ENCODE assay signal across 9 cellular contexts in the genomic region with DNA sequence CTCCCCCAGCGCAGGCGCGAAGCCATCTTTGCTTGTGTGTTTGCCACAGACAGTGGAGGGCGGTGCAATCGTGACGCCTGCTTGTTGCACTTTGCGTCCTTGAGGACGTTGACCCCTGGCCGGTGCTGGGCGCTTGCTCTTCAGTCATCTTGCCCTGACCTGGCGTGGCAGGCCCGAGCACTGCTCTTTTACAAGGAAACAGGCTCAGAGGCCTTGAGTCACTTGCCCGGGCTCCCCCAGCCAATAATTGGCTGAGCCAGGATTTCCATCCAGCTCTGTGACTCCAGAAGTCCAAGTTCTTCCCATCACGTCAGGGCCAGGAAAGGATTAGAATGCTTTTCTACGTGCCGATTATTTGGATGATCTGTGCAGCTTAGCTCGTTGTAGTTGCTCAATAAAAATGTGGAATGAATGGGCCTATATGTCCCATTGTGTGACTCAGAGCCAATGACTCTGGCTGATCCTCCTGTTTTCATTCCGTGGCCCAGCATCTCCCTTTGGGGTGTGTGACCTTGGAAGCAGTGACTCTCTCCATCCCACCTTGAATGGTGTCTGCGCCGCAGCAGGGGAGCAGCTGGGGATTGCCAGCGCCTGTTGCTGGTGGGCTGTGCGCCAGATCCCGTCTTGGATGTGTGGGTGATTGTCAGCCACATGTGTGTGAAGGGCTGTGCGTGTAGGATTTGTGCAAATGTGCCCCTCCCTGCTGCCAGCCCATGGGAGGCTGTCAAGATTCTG.
DNase-seq lines count a peak whose midpoint lies in the region; ATAC-seq, FAIRE-seq and TF ChIP-seq lines count a peak whose summit lies in the region.
"Had no signal": no experiment of that assay in that cellular context is flagged by ENCODE, and none has a peak within 500 bp of the region (broad histone marks: within the 10 kb centered on the region; RNA-seq: fewer than 3 reads in every experiment).

No MANE protein-coding gene starts in this region.

- TF ChIP-seq CTCF in HFF-Myc (IDR thresholded peaks at IDR 0.05; ENCODE audit: low read depth, low read length, missing control alignments) (no peak), colonic mucosa (IDR thresholded peaks at IDR 0.05) (no peak), progenitor cell of endocrine pancreas (IDR thresholded peaks at IDR 0.05; ENCODE audit: unreplicated experiment) (no peak), D721Med (IDR thresholded peaks at IDR 0.05; ENCODE audit: insufficient read depth, missing control alignments) (no peak)

- H3K4me3 ChIP-seq in HFF-Myc (replicated peaks; ENCODE audit: low read depth, low read length) (no peak overlapping the region), colonic mucosa (no peak overlapping the region)

- no peaks in the 10 kb centered on the region for H3K27me3 ChIP-seq in colonic mucosa

- intact Hi-C loops in colonic mucosa (cut with DNase I), result no loop called here

- DNase-seq in A172 (ENCODE audit: low spot score), result peak; percentile 85
- DNase-seq in HFF-Myc (ENCODE audit: extremely low read depth, low read depth), result peak; percentile 79
- DNase-seq in colonic mucosa, result peak; percentile 63
- peak; percentile 93 for DNase-seq in mesenteric fat pad (ENCODE audit: low spot score)
- no peak for DNase-seq in progenitor cell of endocrine pancreas (ENCODE audit: low spot score, unreplicated experiment)
- no peak for DNase-seq in D721Med (ENCODE audit: insufficient read length, low spot score)
- DNase-seq: NCI-H748 treated with DMSO at 0.1 percent for 48 hours had no signal

- H3K27me3 Mint-ChIP-seq in progenitor cell of endocrine pancreas, result no peaks in the 10 kb centered on the region

- peaks cover 3% of the 10 kb centered on the region for H3K4me1 ChIP-seq in colonic mucosa

- H3K36me3 Mint-ChIP-seq in progenitor cell of endocrine pancreas (ENCODE audit: insufficient read depth), result no peaks in the 10 kb centered on the region

- no peaks in the 10 kb centered on the region for H3K9me3 ChIP-seq in colonic mucosa

- peak overlapping the region; percentile 39 for H3K27ac ChIP-seq in colonic mucosa

- no peaks in the 10 kb centered on the region for H3K4me1 Mint-ChIP-seq in progenitor cell of endocrine pancreas (ENCODE audit: low read depth)

- no peaks in the 10 kb centered on the region for H3K9me3 Mint-ChIP-seq in progenitor cell of endocrine pancreas (ENCODE audit: low read depth)

- no peak overlapping the region for H3K27ac Mint-ChIP-seq in progenitor cell of endocrine pancreas

- H3K4me3 Mint-ChIP-seq in progenitor cell of endocrine pancreas (ENCODE audit: low read depth), result no peak overlapping the region

- no peak for FAIRE-seq in D721Med (lab: Jason Lieb, UNC)

- H3K36me3 ChIP-seq in colonic mucosa, result no peaks in the 10 kb centered on the region

- H3K9ac ChIP-seq in colonic mucosa (ENCODE audit: low read depth in 2 of 2, low read length in 2 of 2), result no peak overlapping the region

- ATAC-seq in GM19035 (IDR thresholded peaks at IDR 0.05; ENCODE audit: unreplicated experiment) (no peak), GM21390 (IDR thresholded peaks at IDR 0.05; ENCODE audit: unreplicated experiment) (no peak)

Comparison
In these comparisons a context has a peak if more than half of its experiments do, and no peak if none do; other contexts are left out.
1. DNase-seq: peak in A172 (single experiment), HFF-Myc (single experiment), colonic mucosa (single experiment) and mesenteric fat pad (single experiment); none in progenitor cell of endocrine pancreas (single experiment) and D721Med (single experiment).